In the genomic region with DNA sequence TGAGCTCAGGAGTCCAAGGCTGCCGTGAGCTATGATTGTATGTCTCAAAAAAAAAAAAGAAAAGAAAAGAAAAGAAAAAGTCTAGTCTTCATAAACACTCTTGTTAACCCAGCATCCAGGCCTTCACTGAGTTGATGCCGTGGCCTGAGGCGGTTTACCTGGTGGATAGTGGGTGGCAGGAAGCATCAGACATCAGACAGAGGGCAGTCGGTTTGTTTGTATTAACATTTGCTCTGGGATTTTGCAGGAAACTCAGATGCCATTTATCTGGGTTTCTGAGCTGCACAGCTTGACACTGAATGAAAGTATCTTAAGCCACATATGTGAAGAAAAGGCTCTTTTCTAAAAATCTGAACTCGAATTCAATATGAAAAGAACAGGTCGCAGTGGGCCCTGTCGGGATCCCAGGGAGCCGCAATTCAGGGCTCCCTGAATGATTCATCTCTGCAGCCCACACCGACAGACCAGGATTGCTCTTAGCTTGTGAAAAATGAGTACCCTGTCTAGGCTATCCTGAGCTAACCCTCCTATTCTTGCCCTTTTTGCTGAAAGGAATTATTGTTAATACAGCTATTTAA, we compare ENCODE assay signal across 1 cellular context.
TF ChIP-seq lines count a peak whose summit lies in the region.

No MANE protein-coding gene starts in this region.

TF ChIP-seq in WTC11, 78 proteins besides CTCF, POLR2A, EP300 and RAD21 (continued from another document):
- TF ChIP-seq ZNF425 (CRISPR knock-in tag; conservative IDR thresholded peaks at IDR 0.05) (no peak), USF1 (CRISPR knock-in tag; IDR thresholded peaks at IDR 0.05) (no peak), SOX15 (CRISPR knock-in tag; IDR thresholded peaks at IDR 0.05) (no peak)
- TF ChIP-seq, protein P1, sequence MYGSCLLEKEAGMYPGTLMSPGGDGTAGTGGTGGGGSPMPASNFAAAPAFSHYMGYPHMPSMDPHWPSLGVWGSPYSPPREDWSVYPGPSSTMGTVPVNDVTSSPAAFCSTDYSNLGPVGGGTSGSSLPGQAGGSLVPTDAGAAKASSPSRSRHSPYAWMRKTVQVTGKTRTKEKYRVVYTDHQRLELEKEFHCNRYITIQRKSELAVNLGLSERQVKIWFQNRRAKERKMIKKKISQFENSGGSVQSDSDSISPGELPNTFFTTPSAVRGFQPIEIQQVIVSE (CRISPR knock-in tag; IDR thresholded peaks at IDR 0.05; ENCODE audit: borderline replicate concordance), result no peak
